27 cellular contexts compared by ENCODE assay signal in genomic region chr2:178833382-178833781, GRCh38. TPM values are rescaled to one million over a fixed set of nuclear protein-coding genes. Genes with fewer than 3 reads are reported as not detected.
A peak's percentile ranks its signal among the peaks of the same experiment; 100 is the strongest.
DNase-seq lines count a peak whose midpoint lies in the region; ATAC-seq, FAIRE-seq and TF ChIP-seq lines count a peak whose summit lies in the region.
"Had no signal": no experiment of that assay in that cellular context is flagged by ENCODE, and none has a peak within 500 bp of the region (broad histone marks: within the 10 kb centered on the region; RNA-seq: fewer than 3 reads in every experiment).

No MANE protein-coding gene starts in this region.

- no peak for TF ChIP-seq POLR2A in GM12891 (IDR thresholded peaks at IDR 0.05; ENCODE audit: low read depth, low read length)

- 40 to 72% (median 55%) methylated on average over 5 of the region's 5 CpGs for WGBS in psoas muscle, 3 donors

- peaks cover 3% of the 10 kb centered on the region for H3K36me3 ChIP-seq in CD8-positive, alpha-beta T cell (ENCODE audit: insufficient read depth, low read length)
- H3K36me3 ChIP-seq in bronchial epithelial cell (ENCODE audit: control insufficient read depth, insufficient read depth, low read length) (no peaks in the 10 kb centered on the region), psoas muscle (ENCODE audit: insufficient read depth in 1 of 2, low read depth in 1 of 2) (no peaks in the 10 kb centered on the region)
- H3K36me3 ChIP-seq: BE2C; BLaER1 treated with 17β-estradiol and CSF1 and Interleukin-3, amounts not matched to agents 10 nM and 100 nM had no signal

- no peak for TF ChIP-seq CTCF in CD8-positive, alpha-beta T cell (IDR thresholded peaks at IDR 0.05)
- TF ChIP-seq CTCF in bronchial epithelial cell (IDR thresholded peaks at IDR 0.05; ENCODE audit: insufficient read depth, low read length, severe bottlenecking) (no peak), psoas muscle (IDR thresholded peaks at IDR 0.05) (no peak)

- H3K27ac ChIP-seq in CD8-positive, alpha-beta T cell (ENCODE audit: low read depth, low read length), result no peak overlapping the region
- H3K27ac ChIP-seq in psoas muscle, result peak overlapping the region; percentile 67
- H3K27ac ChIP-seq: A549; BLaER1 treated with 17β-estradiol and CSF1 and Interleukin-3, amounts not matched to agents 10 nM and 100 nM; GM23248 had no signal

- no peak overlapping the region for H3K4me3 ChIP-seq in CD8-positive, alpha-beta T cell (ENCODE audit: low read depth, low read length)
- H3K4me3 ChIP-seq in bronchial epithelial cell (ENCODE audit: low read depth, low read length), result no peak overlapping the region
- H3K4me3 ChIP-seq in psoas muscle, result no peak overlapping the region
- H3K4me3 ChIP-seq: A549; BLaER1 treated with 17β-estradiol and CSF1 and Interleukin-3, amounts not matched to agents 10 nM and 100 nM; GM12878; GM23248 had no signal

- no peak overlapping the region for H3K4me3 Mint-ChIP-seq in CD8-positive, alpha-beta T cell
- H3K4me3 Mint-ChIP-seq: CD4-positive, alpha-beta memory T cell; H9; HFFc6 had no signal

- H3K27ac Mint-ChIP-seq in CD8-positive, alpha-beta T cell, result peak overlapping the region; percentile 46
- H3K27ac Mint-ChIP-seq: CD4-positive, alpha-beta memory T cell; H9; HFFc6 had no signal

- H3K9me3 ChIP-seq in CD8-positive, alpha-beta T cell (ENCODE audit: low read length), result no peaks in the 10 kb centered on the region
- H3K9me3 ChIP-seq in psoas muscle, result no peaks in the 10 kb centered on the region
- H3K9me3 ChIP-seq: A549; BE2C; BLaER1 treated with 17β-estradiol and CSF1 and Interleukin-3, amounts not matched to agents 10 nM and 100 nM; Caco-2 had no signal

- no peaks in the 10 kb centered on the region for H3K27me3 ChIP-seq in CD8-positive, alpha-beta T cell (ENCODE audit: insufficient read depth, low read length)
- H3K27me3 ChIP-seq in bronchial epithelial cell (ENCODE audit: control insufficient read depth, insufficient read depth, low read length) (no peaks in the 10 kb centered on the region), psoas muscle (ENCODE audit: insufficient read depth in 3 of 3, low read length in 2 of 3) (no peaks in the 10 kb centered on the region)
- H3K27me3 ChIP-seq: BE2C; BLaER1 treated with 17β-estradiol and CSF1 and Interleukin-3, amounts not matched to agents 10 nM and 100 nM had no signal

- peak; percentile 67 for FAIRE-seq in GM12891 (lab: Jason Lieb, UNC)
- peak; percentile 84 for FAIRE-seq in bronchial epithelial cell (lab: Jason Lieb, UNC)
- FAIRE-seq: A549, GM12878, GM18507, GM19239 had no signal

- intact Hi-C loops in CD8-positive, alpha-beta T cell (cut with DNase I, micrococcal nuclease), result no loop called here
- intact Hi-C loops in psoas muscle (cut with DNase I), result no loop called here

- H3K36me3 Mint-ChIP-seq in CD8-positive, alpha-beta T cell, result peaks cover 54% of the 10 kb centered on the region

- CTCF ChIA-PET in CD8-positive, alpha-beta T cell (lab: Charles Lee), result no interaction called here

- POLR2A ChIA-PET in CD8-positive, alpha-beta T cell (lab: Charles Lee), result no interaction called here

- H3K4me1 Mint-ChIP-seq in CD8-positive, alpha-beta T cell (ENCODE audit: low read depth), result peaks cover 20% of the 10 kb centered on the region

- no peak for DNase-seq in CD8-positive, alpha-beta T cell
- DNase-seq in GM12891 (ENCODE audit: insufficient read length, low spot score) (no peak), bronchial epithelial cell (ENCODE audit: low read depth) (no peak), psoas muscle (no peak), SHP77 (lab: John Stamatoyannopoulos, UW) (no peak), ureter (ENCODE audit: low spot score) (no peak)
- DNase-seq: 8988T; ACHN; AML-193; BE2C; Caco-2; CD4-positive, alpha-beta memory T cell; DMS 273 treated with DMSO at 0.1 percent for 48 hours; DMS79; EL; GDM1; GM23248; H9; HFFc6 had no signal

- H3K4me1 ChIP-seq in CD8-positive, alpha-beta T cell (ENCODE audit: insufficient read depth, low read length), result peaks cover 10% of the 10 kb centered on the region
- H3K4me1 ChIP-seq in psoas muscle, result peaks cover 53% of the 10 kb centered on the region
- H3K4me1 ChIP-seq: A549, BE2C, Caco-2 had no signal

- ATAC-seq in CD8-positive, alpha-beta T cell, result no peak
- ATAC-seq in psoas muscle, result peak in 3 of 4 donors; percentile 36 to 58 (median 41)
- ATAC-seq in GM18519 (IDR thresholded peaks at IDR 0.05; ENCODE audit: low FRiP score, unreplicated experiment), result no peak
- ATAC-seq: A549, GM12878, HCT116 had no signal

- H3K27me3 Mint-ChIP-seq in CD8-positive, alpha-beta T cell (ENCODE audit: low read depth), result no peaks in the 10 kb centered on the region

- H3K9me3 Mint-ChIP-seq in CD8-positive, alpha-beta T cell, result no peaks in the 10 kb centered on the region
- H3K9me3 Mint-ChIP-seq: CD4-positive, alpha-beta memory T cell; H9; HFFc6 had no signal

TF ChIP-seq in GM12891, 5 proteins besides CTCF, POLR2A, EP300 and RAD21:
- no peak for TF ChIP-seq SPI1 (IDR thresholded peaks at IDR 0.05; ENCODE audit: low read depth, low read length)
- no peak for TF ChIP-seq TAF1 (IDR thresholded peaks at IDR 0.05; ENCODE audit: low read depth, low read length)
- no peak for TF ChIP-seq POLR2AphosphoS5 (IDR thresholded peaks at IDR 0.05; ENCODE audit: low read depth, low read length)
- no peak for TF ChIP-seq PAX5 (IDR thresholded peaks at IDR 0.05; ENCODE audit: insufficient read depth, low read length, severe bottlenecking)
- no peak for TF ChIP-seq POU2F2 (IDR thresholded peaks at IDR 0.05; ENCODE audit: low read depth, low read length)

RNA-seq across cellular contexts. Expression of gene TTN, which starts 26.2 kb away (rescaled TPM):
- total RNA-seq in CD8-positive, alpha-beta T cell, result 10 to 100 TPM; 22.9 to 23.3 TPM
- polyA plus RNA-seq in GM12891 (2012; ENCODE audit: low read depth, missing spikeins), result 1.0 TPM
- total RNA-seq in bronchial epithelial cell (under 0.01 TPM in 2 replicates), psoas muscle (1,000 to 10,000 TPM; 4,462 to 7,650 (median 6,674) TPM), ureter (3.9 TPM)
- polyA plus RNA-seq in psoas muscle, result 100 to 1,000 TPM; 137 to 248 (median 173) TPM
- total RNA-seq: GM23248, H4 had no signal

Comparison
In these comparisons a context has a peak if more than half of its experiments do, and no peak if none do; other contexts are left out.
1. ATAC-seq: peak in psoas muscle (3 of 4); none in CD8-positive, alpha-beta T cell (single experiment) and GM18519 (single experiment).
2. RNA of gene TTN, which starts 26.2 kb away (total RNA-seq): 4,462 to 7,650 TPM in psoas muscle; 22.9 to 23.3 TPM in CD8-positive, alpha-beta T cell, 3.9 TPM in ureter (single experiment) and under 0.01 TPM in bronchial epithelial cell; every median in the first group is over 100 times any median in the second.